In genomic region chr9:125646222-125647100, GRCh38 we compare ENCODE assay signal across 9 cellular contexts.
DNase-seq lines count a peak whose midpoint lies in the region; ATAC-seq, FAIRE-seq and TF ChIP-seq lines count a peak whose summit lies in the region.
"Had no signal": no experiment of that assay in that cellular context is flagged by ENCODE, and none has a peak within 500 bp of the region (broad histone marks: within the 10 kb centered on the region; RNA-seq: fewer than 3 reads in every experiment).

No MANE protein-coding gene starts in this region.

- peak; percentile 30 for ATAC-seq in GM18870 (IDR thresholded peaks at IDR 0.05; ENCODE audit: unreplicated experiment)

- H3K27ac ChIP-seq in ACC112 (ENCODE audit: low read depth, low read length) (peak overlapping the region; percentile 92), VCaP (peak overlapping the region; percentile 24), kidney (ENCODE audit: low read depth in 2 of 2, low read length in 2 of 2) (no peak overlapping the region), dorsolateral prefrontal cortex (no peak overlapping the region)

- H3K27me3 ChIP-seq in ACC112 (ENCODE audit: insufficient read depth, low read length) (no peaks in the 10 kb centered on the region), dorsolateral prefrontal cortex (no peaks in the 10 kb centered on the region)

- peak; percentile 69 for FAIRE-seq in kidney (lab: Jason Lieb, UNC)

- H3K36me3 ChIP-seq in ACC112 (ENCODE audit: insufficient read depth, low read length) (no peaks in the 10 kb centered on the region), kidney (ENCODE audit: control insufficient read depth in 1 of 2, insufficient read depth in 2 of 2, low read length in 2 of 2) (no peaks in the 10 kb centered on the region)

- H3K79me2 ChIP-seq in ACC112 (ENCODE audit: control insufficient read depth, insufficient read depth, low read length, unreplicated experiment): peaks cover 54% of the 10 kb centered on the region

- peaks cover 46% of the 10 kb centered on the region for H3K4me1 ChIP-seq in ACC112 (ENCODE audit: control insufficient read depth, insufficient read depth, low read length, unreplicated experiment)
- H3K4me1 ChIP-seq in kidney (ENCODE audit: control insufficient read depth in 1 of 2, insufficient read depth in 1 of 2, low read depth in 1 of 2, low read length in 2 of 2): no peaks in the 10 kb centered on the region

- no peaks in the 10 kb centered on the region for H3K9me3 ChIP-seq in kidney (ENCODE audit: control insufficient read depth in 1 of 2, low read length in 2 of 2)

- DNase-seq in kidney (no peak), NCI-H2171 treated with DMSO at 0.1 percent for 48 hours (lab: John Stamatoyannopoulos, UW) (no peak), dorsolateral prefrontal cortex (no peak), cerebellar nuclear complex (lab: John Stamatoyannopoulos, UW) (no peak), NCI-H1930 (lab: John Stamatoyannopoulos, UW) (no peak)
- DNase-seq: DND-41 had no signal

- intact Hi-C loops in kidney (cut with DNase I): no loop called here
- intact Hi-C loops in dorsolateral prefrontal cortex (cut with DNase I): no loop called here

- TF ChIP-seq CTCF in VCaP (conservative IDR thresholded peaks at IDR 0.05) (no peak), kidney (IDR thresholded peaks at IDR 0.05; ENCODE audit: borderline replicate concordance, extremely low read depth, insufficient read depth) (no peak), dorsolateral prefrontal cortex (IDR thresholded peaks at IDR 0.05 in 54 of 56, conservative IDR thresholded peaks at IDR 0.05 in 2 of 56; ENCODE audit: low read depth in 1 of 56, partially characterized antibody in 56 of 56) (no peak)

- H3K9ac ChIP-seq in kidney (ENCODE audit: low read length in 2 of 2): no peak overlapping the region

- H3K4me3 ChIP-seq in ACC112 (ENCODE audit: low read depth, low read length) (peak overlapping the region; percentile 66), kidney (ENCODE audit: low read length in 2 of 2) (peak overlapping the region in 1 of 2 donors; percentile 25), dorsolateral prefrontal cortex (peak overlapping the region in 4 of 59 donors; percentile 3 to 19 (median 8))

- H2AFZ ChIP-seq in ACC112 (ENCODE audit: low read length, unreplicated experiment): no peak overlapping the region

Comparison
In these comparisons a context has a peak if more than half of its experiments do, and no peak if none do; other contexts are left out.
1. H3K27ac ChIP-seq: peak in ACC112 (single experiment) and VCaP (single experiment); none in kidney (0 of 2) and dorsolateral prefrontal cortex (0 of 59).